33 cellular contexts compared by ENCODE assay signal in genomic region chr16:3321802-3322201, GRCh38. TPM values are rescaled to one million over a fixed set of nuclear protein-coding genes. Genes with fewer than 3 reads are reported as not detected.
"Had no signal": no experiment of that assay in that cellular context is flagged by ENCODE, and none has a peak within 500 bp of the region (broad histone marks: within the 10 kb centered on the region; RNA-seq: fewer than 3 reads in every experiment).

No MANE protein-coding gene starts in this region.

- H3K27ac Mint-ChIP-seq: effector memory CD8-positive, alpha-beta T cell; natural killer cell; stimulated activated naive CD8-positive, alpha-beta T cell treated with anti-CD3 and anti-CD28 coated beads, Interleukin-15, amount 100 ng/mL, for 72 hours had no signal

- H3K36me3 ChIP-seq: uterus had no signal

- H3K4me1 ChIP-seq: esophagus squamous epithelium, heart right ventricle, lower lobe of right lung, psoas muscle, suprapubic skin, transverse colon, upper lobe of right lung, uterus had no signal

- ATAC-seq: effector memory CD8-positive, alpha-beta T cell; heart right ventricle; left ventricle myocardium superior; lower lobe of right lung; natural killer cell; psoas muscle; right cardiac atrium; stimulated activated naive CD8-positive, alpha-beta T cell treated with anti-CD3 and anti-CD28 coated beads, Interleukin-15, amount 100 ng/mL, for 72 hours; upper lobe of right lung had no signal

- DNase-seq: cortex of kidney; effector memory CD8-positive, alpha-beta T cell; erythroblast; esophagus squamous epithelium; foreskin melanocyte; glutamatergic neuron; heart right ventricle; hippocampal formation; islet precursor cell; kidney glomerular epithelial cell; left ventricle myocardium superior; lower lobe of right lung; natural killer cell; occipital lobe; ovary; posterior cingulate gyrus; psoas muscle; right cardiac atrium; small intestine; stimulated activated CD4-positive, alpha-beta T cell treated with anti-CD3 and anti-CD28 coated beads, Interleukin-12 subunit alpha, Interleukin-12 subunit beta, amount 100 ng/mL, for 4 hours; stimulated activated CD4-positive, alpha-beta T cell treated with anti-CD3 and anti-CD28 coated beads, Interleukin-1b, Interleukin-23, amount 100 ng/mL, for 48 hours; stimulated activated CD4-positive, alpha-beta T cell treated with anti-CD3 and anti-CD28 coated beads, Interleukin-4, amount 100 ng/mL, for 1 hour; stimulated activated CD8-positive, alpha-beta memory T cell treated with anti-CD3 and anti-CD28 coated beads, Interleukin-4, amount 100 ng/mL, for 48 hours; stimulated activated naive CD4-positive, alpha-beta T cell; stimulated activated naive CD8-positive, alpha-beta T cell treated with anti-CD3 and anti-CD28 coated beads, Interleukin-15, amount 100 ng/mL, for 72 hours; transverse colon; upper lobe of right lung; uterus had no signal

- H3K27me3 Mint-ChIP-seq: effector memory CD8-positive, alpha-beta T cell; stimulated activated naive CD8-positive, alpha-beta T cell treated with anti-CD3 and anti-CD28 coated beads, Interleukin-15, amount 100 ng/mL, for 72 hours had no signal

- H3K4me3 ChIP-seq: esophagus squamous epithelium, heart right ventricle, lower lobe of right lung, ovary, psoas muscle, suprapubic skin, transverse colon, upper lobe of right lung, uterus had no signal

- H3K4me1 Mint-ChIP-seq: natural killer cell; stimulated activated naive CD8-positive, alpha-beta T cell treated with anti-CD3 and anti-CD28 coated beads, Interleukin-15, amount 100 ng/mL, for 72 hours had no signal

- H3K27me3 ChIP-seq: esophagus squamous epithelium, heart right ventricle, ovary, suprapubic skin, transverse colon, upper lobe of right lung, uterus had no signal

- FAIRE-seq: endometrium, small intestine had no signal

- H3K4me3 Mint-ChIP-seq: effector memory CD8-positive, alpha-beta T cell; natural killer cell; stimulated activated naive CD8-positive, alpha-beta T cell treated with anti-CD3 and anti-CD28 coated beads, Interleukin-15, amount 100 ng/mL, for 72 hours had no signal

- H3K27ac ChIP-seq: esophagus squamous epithelium, heart right ventricle, lower lobe of right lung, ovary, psoas muscle, suprapubic skin, transverse colon, upper lobe of right lung, uterus had no signal

RNA-seq across cellular contexts. Expression of gene OR2C1, which starts 33.9 kb away (rescaled TPM):
- total RNA-seq: esophagus squamous epithelium, left ventricle myocardium superior, lower lobe of right lung, mesenteric fat pad, myocyte, natural killer cell, psoas muscle, transverse colon, upper lobe of right lung had no signal
- polyA plus RNA-seq: neural cell, psoas muscle, right cardiac atrium had no signal
